11 cellular contexts compared by ENCODE assay signal in the genomic region with DNA sequence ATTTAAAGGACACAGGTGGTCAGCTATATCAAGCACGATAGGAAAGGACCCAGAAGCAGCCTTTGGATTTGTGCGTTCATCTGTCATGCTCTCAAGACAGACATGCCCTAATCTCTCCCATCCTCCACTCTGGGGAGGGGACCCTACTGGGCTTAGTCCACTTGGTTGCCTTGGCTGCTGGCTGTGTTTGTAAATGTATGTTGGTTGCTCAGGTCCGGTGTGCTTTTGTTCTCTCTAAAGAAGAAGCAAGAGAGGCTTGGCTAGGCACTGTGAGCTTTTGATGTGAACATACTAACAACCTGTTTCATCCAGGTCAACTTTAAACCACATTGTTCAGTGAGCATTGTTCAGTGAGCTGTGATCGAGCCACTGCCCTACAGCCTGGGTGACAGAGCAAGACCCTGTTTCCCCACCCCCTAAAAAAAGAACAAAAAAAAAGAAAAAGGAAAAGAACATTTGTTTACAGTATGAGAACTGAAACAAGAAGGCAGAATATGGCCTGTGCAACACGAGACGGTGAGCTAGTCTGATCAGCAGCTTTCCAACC.
DNase-seq lines count a peak whose midpoint lies in the region; ATAC-seq and TF ChIP-seq lines count a peak whose summit lies in the region.
"Had no signal": no experiment of that assay in that cellular context is flagged by ENCODE, and none has a peak within 500 bp of the region (broad histone marks: within the 10 kb centered on the region; RNA-seq: fewer than 3 reads in every experiment).

No MANE protein-coding gene starts in this region.

- TF ChIP-seq POLR2A in transverse colon (IDR thresholded peaks at IDR 0.05): no peak

- TF ChIP-seq CTCF in osteocyte (IDR thresholded peaks at IDR 0.05) (no peak), transverse colon (IDR thresholded peaks at IDR 0.05) (no peak), left ventricle myocardium inferior (IDR thresholded peaks at IDR 0.05; ENCODE audit: borderline replicate concordance) (no peak)

- no peak overlapping the region for H3K27ac Mint-ChIP-seq in osteocyte (ENCODE audit: unreplicated experiment)

- H3K4me1 Mint-ChIP-seq in osteocyte (ENCODE audit: unreplicated experiment): peaks cover 28% of the 10 kb centered on the region

- H3K27ac ChIP-seq in transverse colon: no peak overlapping the region
- H3K27ac ChIP-seq in left ventricle myocardium inferior (replicated peaks): no peak overlapping the region
- H3K27ac ChIP-seq: PC-9, vagina had no signal

- no peaks in the 10 kb centered on the region for H3K27me3 ChIP-seq in transverse colon
- no peaks in the 10 kb centered on the region for H3K27me3 ChIP-seq in left ventricle myocardium inferior (ENCODE audit: low read depth)
- H3K27me3 ChIP-seq: vagina had no signal

- peak; percentile 22 for DNase-seq in germinal center (ENCODE audit: low spot score)
- DNase-seq in osteocyte (ENCODE audit: extremely low spot score, unreplicated experiment): no peak
- no peak for DNase-seq in transverse colon
- DNase-seq in left ventricle myocardium inferior: no peak
- DNase-seq: NCI-H2081, PC-9 had no signal

- H3K4me3 ChIP-seq in GM08714 (ENCODE audit: low read length) (peak overlapping the region; percentile 29; the same call in 1 of the 2 replicates), transverse colon (no peak overlapping the region), left ventricle myocardium inferior (no peak overlapping the region)
- H3K4me3 ChIP-seq: PC-9, vagina had no signal

- no peaks in the 10 kb centered on the region for H3K36me3 ChIP-seq in transverse colon
- no peaks in the 10 kb centered on the region for H3K36me3 ChIP-seq in left ventricle myocardium inferior
- H3K36me3 ChIP-seq: vagina had no signal

- in situ Hi-C loops in transverse colon (cut with MboI; ENCODE audit: low pct_ligation_motif_present in 1 of 4, low pct_unique_long_range_greater_than_20kb in 1 of 4, low sequenced_read_pairs in 3 of 4): no loop called here

- H3K36me3 Mint-ChIP-seq in osteocyte (ENCODE audit: unreplicated experiment): no peaks in the 10 kb centered on the region

- intact Hi-C loops in transverse colon (cut with DNase I; ENCODE audit: low total_unique reads) (no loop called here), left ventricle myocardium inferior (cut with micrococcal nuclease) (no loop called here)

- H3K4me1 ChIP-seq in transverse colon: peaks cover 0 to 20% (median 10%) of the 10 kb centered on the region in 4 donors
- H3K4me1 ChIP-seq in left ventricle myocardium inferior: peaks cover 35% of the 10 kb centered on the region

- 82 to 100% methylated on average over 3 to 6 of the region's 6 CpGs for WGBS in transverse colon (ENCODE audit: low coverage in 1 of 2), 2 donors

- no peak overlapping the region for H3K4me3 Mint-ChIP-seq in osteocyte (ENCODE audit: unreplicated experiment)

- ATAC-seq in GM19463 (IDR thresholded peaks at IDR 0.05; ENCODE audit: unreplicated experiment): peak; percentile 36
- ATAC-seq in HG03354 (IDR thresholded peaks at IDR 0.05; ENCODE audit: poor library complexity, severe bottlenecking, unreplicated experiment): peak; percentile 52
- no peak for ATAC-seq in HG02840 (IDR thresholded peaks at IDR 0.05; ENCODE audit: low FRiP score, unreplicated experiment)

- H3K27me3 Mint-ChIP-seq in osteocyte (ENCODE audit: unreplicated experiment): no peaks in the 10 kb centered on the region

- no peaks in the 10 kb centered on the region for H3K9me3 ChIP-seq in transverse colon
- no peaks in the 10 kb centered on the region for H3K9me3 ChIP-seq in left ventricle myocardium inferior (replicated peaks)
- H3K9me3 ChIP-seq: vagina had no signal

- no peak for TF ChIP-seq EP300 in transverse colon (IDR thresholded peaks at IDR 0.05; ENCODE audit: low read depth)

- H3K9me3 Mint-ChIP-seq in osteocyte (ENCODE audit: unreplicated experiment): no peaks in the 10 kb centered on the region
